ENCODE assay signal across 7 cellular contexts in the genomic region with DNA sequence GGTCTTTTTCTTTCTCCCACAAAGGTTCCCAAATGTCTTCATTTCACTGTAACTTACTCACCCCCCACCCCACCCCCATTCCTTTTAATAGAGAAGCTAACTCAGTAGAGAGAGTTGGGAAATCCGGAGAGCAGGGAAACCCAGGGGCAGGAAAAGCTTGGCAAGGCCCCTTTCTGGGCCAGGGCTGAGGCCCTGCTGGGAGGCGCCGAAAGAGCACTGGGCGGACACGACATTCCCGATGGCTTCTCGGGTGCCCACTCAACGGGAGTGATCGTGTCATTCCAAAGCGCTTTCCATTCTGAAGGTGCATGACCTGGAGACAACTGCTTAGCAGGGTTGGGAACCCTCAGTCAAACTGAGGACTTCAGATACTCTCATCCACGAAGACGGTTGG. TPM values are rescaled to one million over a fixed set of nuclear protein-coding genes. Genes with fewer than 3 reads are reported as not detected.
DNase-seq lines count a peak whose midpoint lies in the region; ATAC-seq lines count a peak whose summit lies in the region.

No MANE protein-coding gene starts in this region.

- peaks cover 49% of the 10 kb centered on the region for H3K36me3 ChIP-seq in HAP-1 (replicated peaks)
- H3K36me3 ChIP-seq in skeletal muscle tissue (ENCODE audit: control insufficient read depth in 3 of 3, insufficient read depth in 3 of 3, low read length in 3 of 3), result peaks cover 38 to 45% (median 38%) of the 10 kb centered on the region in 3 donors

- H3K27me3 ChIP-seq in HAP-1 (ENCODE audit: low read depth), result no peaks in the 10 kb centered on the region
- no peaks in the 10 kb centered on the region for H3K27me3 ChIP-seq in skeletal muscle tissue (ENCODE audit: control insufficient read depth in 3 of 3, insufficient read depth in 3 of 3, low read length in 3 of 3)

- peak overlapping the region; percentile 86 to 99 (median 99) for H3K9ac ChIP-seq in skeletal muscle tissue (ENCODE audit: low read depth in 1 of 3, low read length in 3 of 3)

- no peak for ATAC-seq in GM21717 (IDR thresholded peaks at IDR 0.05; ENCODE audit: unreplicated experiment)

- H3K9me3 ChIP-seq in HAP-1 (no peaks in the 10 kb centered on the region), skeletal muscle tissue (ENCODE audit: control insufficient read depth in 3 of 3, low read length in 3 of 3) (no peaks in the 10 kb centered on the region)

- H3K4me1 ChIP-seq in HAP-1 (peaks cover 19% of the 10 kb centered on the region), skeletal muscle tissue (ENCODE audit: control insufficient read depth in 3 of 3, insufficient read depth in 3 of 3, low read length in 3 of 3) (peaks cover 40 to 57% (median 49%) of the 10 kb centered on the region in 3 donors)

- H3K27ac ChIP-seq in skeletal muscle tissue (ENCODE audit: low read depth, low read length), result peak overlapping the region; percentile 99

- H3K4me3 ChIP-seq in HAP-1, result peak overlapping the region; percentile 84
- peak overlapping the region; percentile 81 to 99 (median 98) for H3K4me3 ChIP-seq in skeletal muscle tissue (ENCODE audit: low read length in 3 of 3)

- in situ Hi-C loops in HAP-1 (cut with MboI; ENCODE audit: low sequenced_read_pairs), result no loop called here

- DNase-seq in HAP-1 (ENCODE audit: low spot score in 2 of 2) (peak in 1 of 2 experiments; percentile 45), RPMI7951 (ENCODE audit: low read depth) (peak; percentile 33), fibroblast of gingiva (ENCODE audit: low read depth) (peak; percentile 34), NCI-H2107 (lab: John Stamatoyannopoulos, UW) (no peak)
- no peak for DNase-seq in stimulated activated CD4-positive, alpha-beta T cell treated with anti-CD3 and anti-CD28 coated beads, Interleukin-4, amount 100 ng/mL, for 1 hour

RNA-seq across cellular contexts. Expression of gene DALRD3, which starts 1.6 kb away (rescaled TPM):
- total RNA-seq in RPMI7951 (2014; rRNA removed; shearing (Covaris generic)), result 46.4 and 54.9 TPM in 2 replicates
- 27.7 TPM for total RNA-seq in skeletal muscle tissue

RNA-seq across cellular contexts. Expression of gene NDUFAF3, which starts 2.0 kb away (rescaled TPM):
- total RNA-seq in RPMI7951 (2014; rRNA removed; shearing (Covaris generic)), result 260 and 301 TPM in 2 replicates
- 39.1 TPM for total RNA-seq in skeletal muscle tissue

RNA-seq across cellular contexts. Expression of gene IMPDH2, which starts 9.3 kb away (rescaled TPM):
- 305 and 426 TPM in 2 replicates for total RNA-seq in RPMI7951 (2014; rRNA removed; shearing (Covaris generic))
- total RNA-seq in skeletal muscle tissue, result 523 TPM

RNA-seq across cellular contexts. Expression of gene WDR6, which starts 12.7 kb away (rescaled TPM):
- total RNA-seq in RPMI7951 (2014; rRNA removed; shearing (Covaris generic)), result 44.7 and 49.5 TPM in 2 replicates
- 54.3 TPM for total RNA-seq in skeletal muscle tissue

RNA-seq across cellular contexts. Expression of gene P4HTM, which starts 29.9 kb away (rescaled TPM):
- 3.3 and 4.0 TPM in 2 replicates for total RNA-seq in RPMI7951 (2014; rRNA removed; shearing (Covaris generic))
- total RNA-seq in skeletal muscle tissue, result 17.2 TPM

Comparison
In these comparisons a context has a peak if more than half of its experiments do, and no peak if none do; other contexts are left out.
1. DNase-seq: peak in RPMI7951 (single experiment) and fibroblast of gingiva (single experiment); none in NCI-H2107 (single experiment) and stimulated activated CD4-positive, alpha-beta T cell treated with anti-CD3 and anti-CD28 coated beads, Interleukin-4, amount 100 ng/mL, for 1 hour (single experiment).